8 cellular contexts compared by ENCODE assay signal in the genomic region with DNA sequence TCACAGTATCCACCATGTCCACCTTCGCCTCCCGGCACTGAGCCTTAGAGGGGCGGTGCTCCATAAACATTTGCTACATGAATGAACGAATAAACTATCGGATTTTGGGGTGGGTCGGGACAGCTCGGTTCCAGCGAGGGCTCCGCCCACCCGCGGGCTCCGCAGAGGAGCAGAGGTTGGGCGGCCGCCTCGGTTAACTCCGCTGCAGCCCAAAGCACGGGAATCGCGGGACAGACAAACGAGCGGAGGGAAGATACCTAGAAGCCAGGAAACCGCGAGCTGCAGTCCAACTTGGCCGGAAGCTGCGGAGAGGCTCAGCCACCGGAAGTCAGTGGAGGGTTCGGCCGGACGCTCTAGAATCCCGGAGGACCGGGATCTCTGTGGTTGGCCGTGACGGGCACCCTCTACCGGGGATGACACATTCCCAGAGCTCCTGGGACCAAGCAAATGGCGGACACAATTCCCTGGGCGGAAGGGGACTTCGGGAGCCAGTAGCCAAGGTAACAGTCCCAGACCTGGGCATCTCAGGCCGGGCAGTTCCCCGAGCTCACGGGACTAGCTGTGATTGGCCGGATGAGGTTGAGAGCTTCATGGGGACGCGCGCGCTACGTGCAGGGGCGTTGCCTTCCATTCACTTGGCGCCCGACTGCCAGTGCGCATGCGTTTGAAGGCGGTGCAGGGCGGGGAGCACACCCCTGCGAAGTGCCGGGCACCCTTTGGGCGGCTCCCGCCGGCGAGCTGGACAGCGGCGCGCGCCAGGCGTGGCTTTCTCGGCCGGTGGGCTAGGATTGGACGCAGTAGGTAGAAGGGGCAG. TPM values are rescaled to one million over a fixed set of nuclear protein-coding genes. Genes with fewer than 3 reads are reported as not detected.
DNase-seq lines count a peak whose midpoint lies in the region; FAIRE-seq and TF ChIP-seq lines count a peak whose summit lies in the region.

No MANE protein-coding gene starts in this region.

- H3K9me3 Mint-ChIP-seq in activated T-helper 1 cell treated with anti-CD3 and anti-CD28 coated beads, Interleukin-12 subunit alpha, Interleukin-12 subunit beta, Interleukin-2, Interleukin-4 antibody, amounts not matched to agents 30 ng/mL and 10 ng/mL and 1 ng/mL, durations not matched to agents 14 hours and 24 hours and 36 hours, result no peaks in the 10 kb centered on the region

- H4K20me1 ChIP-seq in DOHH2 (ENCODE audit: control insufficient read depth, insufficient read depth, low read depth, low read length) (no peaks in the 10 kb centered on the region), GM23248 (ENCODE audit: insufficient read depth) (no peaks in the 10 kb centered on the region), Karpas-422 (ENCODE audit: insufficient read depth, low read depth, low read length) (no peaks in the 10 kb centered on the region)

- H2AFZ ChIP-seq in GM23248, result peak overlapping the region; percentile 94
- H2AFZ ChIP-seq in Karpas-422 (ENCODE audit: low read length), result peak overlapping the region; percentile 84

- H3K27me3 Mint-ChIP-seq in activated T-helper 1 cell treated with anti-CD3 and anti-CD28 coated beads, Interleukin-12 subunit alpha, Interleukin-12 subunit beta, Interleukin-2, Interleukin-4 antibody, amounts not matched to agents 30 ng/mL and 10 ng/mL and 1 ng/mL, durations not matched to agents 14 hours and 24 hours and 36 hours (ENCODE audit: insufficient read depth), result no peaks in the 10 kb centered on the region

- H3K79me2 ChIP-seq in DOHH2 (ENCODE audit: control insufficient read depth, low read length) (peaks cover 14% of the 10 kb centered on the region), GM23248 (ENCODE audit: insufficient read depth) (peaks cover 55% of the 10 kb centered on the region), Karpas-422 (ENCODE audit: low read length) (peaks cover 20% of the 10 kb centered on the region)

- peak in 3 of 4 donors; percentile 54 to 76 (median 63) for TF ChIP-seq POLR2A in esophagus squamous epithelium (IDR thresholded peaks at IDR 0.05)

- 1 to 2% methylated on average over 65 of the region's 67 CpGs for WGBS in GM23248 (ENCODE audit: low coverage in 1 of 2, low lambda C conversion rate in 2 of 2, missing lambda C conversion rate in 2 of 2), 2 experiments
- 0 to 5% methylated on average over 12 to 26 of the region's 67 CpGs for WGBS in esophagus squamous epithelium, 2 donors

- peak overlapping the region; percentile 98 for H3K4me3 Mint-ChIP-seq in activated T-helper 1 cell treated with anti-CD3 and anti-CD28 coated beads, Interleukin-12 subunit alpha, Interleukin-12 subunit beta, Interleukin-2, Interleukin-4 antibody, amounts not matched to agents 30 ng/mL and 10 ng/mL and 1 ng/mL, durations not matched to agents 14 hours and 24 hours and 36 hours

- H3K4me1 Mint-ChIP-seq in activated T-helper 1 cell treated with anti-CD3 and anti-CD28 coated beads, Interleukin-12 subunit alpha, Interleukin-12 subunit beta, Interleukin-2, Interleukin-4 antibody, amounts not matched to agents 30 ng/mL and 10 ng/mL and 1 ng/mL, durations not matched to agents 14 hours and 24 hours and 36 hours (ENCODE audit: low read depth), result peaks cover 36% of the 10 kb centered on the region

- peak overlapping the region; percentile 71 for H3K27ac ChIP-seq in DOHH2 (ENCODE audit: low read depth, low read length)
- H3K27ac ChIP-seq in GM23248, result peak overlapping the region; percentile 94
- H3K27ac ChIP-seq in Karpas-422 (ENCODE audit: low read length), result peak overlapping the region; percentile 72
- peak overlapping the region; percentile 90 to 99 (median 96) for H3K27ac ChIP-seq in esophagus squamous epithelium
- peak overlapping the region; percentile 96 for H3K27ac ChIP-seq in muscle layer of duodenum (ENCODE audit: low read length)

- H3K27ac Mint-ChIP-seq in activated T-helper 1 cell treated with anti-CD3 and anti-CD28 coated beads, Interleukin-12 subunit alpha, Interleukin-12 subunit beta, Interleukin-2, Interleukin-4 antibody, amounts not matched to agents 30 ng/mL and 10 ng/mL and 1 ng/mL, durations not matched to agents 14 hours and 24 hours and 36 hours, result peak overlapping the region; percentile 99

- H3K4me2 ChIP-seq in DOHH2 (ENCODE audit: low read length) (peak overlapping the region; percentile 84), GM23248 (ENCODE audit: unreplicated experiment) (peak overlapping the region; percentile 95), Karpas-422 (ENCODE audit: low read depth, low read length, poor library complexity, severe bottlenecking) (peak overlapping the region; percentile 84)

- peaks cover 9% of the 10 kb centered on the region for H3K4me1 ChIP-seq in DOHH2 (ENCODE audit: control insufficient read depth, low read length)
- peaks cover 14% of the 10 kb centered on the region for H3K4me1 ChIP-seq in GM23248 (ENCODE audit: insufficient read depth)
- H3K4me1 ChIP-seq in Karpas-422 (ENCODE audit: low read length), result peaks cover 18% of the 10 kb centered on the region
- peaks cover 13 to 62% (median 23%) of the 10 kb centered on the region in 3 donors for H3K4me1 ChIP-seq in esophagus squamous epithelium
- peaks cover 4 to 18% of the 10 kb centered on the region in 2 donors for H3K4me1 ChIP-seq in muscle layer of duodenum (ENCODE audit: control insufficient read depth in 1 of 2, insufficient read depth in 2 of 2, low read length in 2 of 2)

- peak overlapping the region; percentile 89 for H3K9ac ChIP-seq in GM23248
- peak overlapping the region; percentile 82 for H3K9ac ChIP-seq in Karpas-422 (ENCODE audit: low read length)

- intact Hi-C loops in activated T-helper 1 cell treated with anti-CD3 and anti-CD28 coated beads, Interleukin-12 subunit alpha, Interleukin-12 subunit beta, Interleukin-2, Interleukin-4 antibody, amounts not matched to agents 30 ng/mL and 10 ng/mL and 1 ng/mL, durations not matched to agents 14 hours and 24 hours and 36 hours (cut with micrococcal nuclease), result loop anchor here (1.0 to 5.0 kb wide), 7 partner anchors 16 to 1405 kb away; a partner anchor contains a TSS
- intact Hi-C loops in esophagus squamous epithelium (cut with DNase I), result loop anchor here (5.0 kb wide), 1 partner anchor 69 kb away; no protein-coding TSS in a partner anchor

- in situ Hi-C loops in GM23248 (cut with MboI), result no loop called here

- H3K36me3 ChIP-seq in DOHH2 (ENCODE audit: control insufficient read depth, low read length) (peaks cover 28% of the 10 kb centered on the region), GM23248 (ENCODE audit: low read depth) (peaks cover 16% of the 10 kb centered on the region; the same call in 1 of the 2 replicates), Karpas-422 (ENCODE audit: insufficient read depth, low read length) (0 out of 2 replicates have a peak, but pooled peaks cover 3% of the 10 kb centered on the region), esophagus squamous epithelium (peaks cover 15 to 38% (median 18%) of the 10 kb centered on the region in 3 donors), muscle layer of duodenum (ENCODE audit: control insufficient read depth in 1 of 2, insufficient read depth in 2 of 2, low read length in 2 of 2) (peaks cover 16 to 34% of the 10 kb centered on the region in 2 donors)

- H3K4me3 ChIP-seq in DOHH2 (ENCODE audit: low read length) (peak overlapping the region; percentile 88), GM23248 (peak overlapping the region; percentile 94), Karpas-422 (ENCODE audit: low read length) (peak overlapping the region; percentile 69), esophagus squamous epithelium (peak overlapping the region; percentile 59 to 89 (median 75)), muscle layer of duodenum (ENCODE audit: low read depth in 1 of 2, low read length in 2 of 2) (peak overlapping the region; percentile 81 to 88)

- no peak for TF ChIP-seq CTCF in DOHH2 (IDR thresholded peaks at IDR 0.05; ENCODE audit: low read depth, low read length, poor library complexity, severe bottlenecking)
- TF ChIP-seq CTCF in esophagus squamous epithelium (IDR thresholded peaks at IDR 0.05), result peak in 2 of 6 experiments; percentile 4 to 23

- H3K27me3 ChIP-seq in DOHH2 (ENCODE audit: control insufficient read depth, low read length), result no peaks in the 10 kb centered on the region
- no peaks in the 10 kb centered on the region for H3K27me3 ChIP-seq in GM23248 (replicated peaks; ENCODE audit: insufficient read depth)
- H3K27me3 ChIP-seq in Karpas-422 (ENCODE audit: low read length), result no peaks in the 10 kb centered on the region
- no peaks in the 10 kb centered on the region for H3K27me3 ChIP-seq in esophagus squamous epithelium
- no peaks in the 10 kb centered on the region for H3K27me3 ChIP-seq in muscle layer of duodenum (ENCODE audit: low read depth, low read length)

- peak; percentile 83 for FAIRE-seq in RCC 7860 (lab: Jason Lieb, UNC)

- peaks cover 11% of the 10 kb centered on the region for H3K36me3 Mint-ChIP-seq in activated T-helper 1 cell treated with anti-CD3 and anti-CD28 coated beads, Interleukin-12 subunit alpha, Interleukin-12 subunit beta, Interleukin-2, Interleukin-4 antibody, amounts not matched to agents 30 ng/mL and 10 ng/mL and 1 ng/mL, durations not matched to agents 14 hours and 24 hours and 36 hours (ENCODE audit: low read depth)

- DNase-seq in GM23248 (peak; percentile 99), Karpas-422 (peak; percentile 99), RCC 7860 (ENCODE audit: low spot score) (peak; percentile 96), esophagus squamous epithelium (lab: John Stamatoyannopoulos, UW) (peak; percentile 93)
- peak; percentile 98 for DNase-seq in activated T-helper 1 cell treated with anti-CD3 and anti-CD28 coated beads, Interleukin-12 subunit alpha, Interleukin-12 subunit beta, Interleukin-2, Interleukin-4 antibody, amounts not matched to agents 30 ng/mL and 10 ng/mL and 1 ng/mL, durations not matched to agents 14 hours and 24 hours and 36 hours (ENCODE audit: low spot score)
- DNase-seq in stimulated activated CD8-positive, alpha-beta memory T cell treated with anti-CD3 and anti-CD28 coated beads, Interleukin-7, amount 100 ng/mL, for 24 hours (ENCODE audit: low read depth), result peak; percentile 88

- H3F3A ChIP-seq in DOHH2 (ENCODE audit: control insufficient read depth, insufficient read depth) (peaks cover 11% of the 10 kb centered on the region), GM23248 (ENCODE audit: insufficient read depth) (peaks cover 22% of the 10 kb centered on the region)

- H3K9me2 ChIP-seq in DOHH2 (replicated peaks; ENCODE audit: control insufficient read depth, low read length) (no peaks in the 10 kb centered on the region), GM23248 (ENCODE audit: insufficient read depth) (no peaks in the 10 kb centered on the region), Karpas-422 (replicated peaks; ENCODE audit: insufficient read depth, low read length) (no peaks in the 10 kb centered on the region)

- H3K9me3 ChIP-seq in DOHH2 (ENCODE audit: control insufficient read depth, insufficient read depth, low read length), result no peaks in the 10 kb centered on the region
- no peaks in the 10 kb centered on the region for H3K9me3 ChIP-seq in GM23248 (ENCODE audit: low read depth)
- H3K9me3 ChIP-seq in Karpas-422 (ENCODE audit: low read length), result no peaks in the 10 kb centered on the region
- no peaks in the 10 kb centered on the region for H3K9me3 ChIP-seq in esophagus squamous epithelium
- no peaks in the 10 kb centered on the region for H3K9me3 ChIP-seq in muscle layer of duodenum (ENCODE audit: control insufficient read depth in 1 of 2, low read length in 2 of 2)

RNA-seq across cellular contexts. Expression of a gene that starts 0.5 kb away (rescaled TPM):
- 11.3 and 21.2 TPM in 2 replicates for total RNA-seq in GM23248 (2014; rRNA removed; shearing (Covaris generic))
- polyA plus RNA-seq in GM23248 (2016; fragmentation: Nextera tagmentation; extraction: Ambion mirVana), result 25.7 and 28.6 TPM in 2 replicates
- total RNA-seq in Karpas-422 (2014; rRNA removed; shearing (Covaris generic); ENCODE audit: low replicate concordance), result 4.1 and 7.8 TPM in 2 replicates
- total RNA-seq in activated T-helper 1 cell treated with anti-CD3 and anti-CD28 coated beads, Interleukin-12 subunit alpha, Interleukin-12 subunit beta, Interleukin-2, Interleukin-4 antibody, amounts not matched to agents 30 ng/mL and 10 ng/mL and 1 ng/mL, durations not matched to agents 14 hours and 24 hours and 36 hours, result 17.2 and 20.7 TPM in 2 replicates
- total RNA-seq in esophagus squamous epithelium, result 10 to 100 TPM; 22.6 to 39.7 (median 28.1) TPM

RNA-seq across cellular contexts. Expression of a gene that starts 9.2 kb away (rescaled TPM):
- 79.0 and 97.8 TPM in 2 replicates for total RNA-seq in GM23248 (2014; rRNA removed; shearing (Covaris generic))
- 155 and 156 TPM in 2 replicates for polyA plus RNA-seq in GM23248 (2016; fragmentation: Nextera tagmentation; extraction: Ambion mirVana)
- total RNA-seq in Karpas-422 (2014; rRNA removed; shearing (Covaris generic); ENCODE audit: low replicate concordance), result 0.15 TPM in 1 of 2 replicates, not detected in the other
- total RNA-seq in activated T-helper 1 cell treated with anti-CD3 and anti-CD28 coated beads, Interleukin-12 subunit alpha, Interleukin-12 subunit beta, Interleukin-2, Interleukin-4 antibody, amounts not matched to agents 30 ng/mL and 10 ng/mL and 1 ng/mL, durations not matched to agents 14 hours and 24 hours and 36 hours, result not detected in 2 replicates
- 100 to 1,000 TPM in 1 of 4 donors, 10 to 100 TPM in 2, 1 to 10 TPM in 1; 4.3 to 365 (median 21.6) TPM for total RNA-seq in esophagus squamous epithelium

RNA-seq across cellular contexts. Expression of a gene that starts 15.3 kb away (rescaled TPM):
- 14.9 and 15.5 TPM in 2 replicates for total RNA-seq in GM23248 (2014; rRNA removed; shearing (Covaris generic))
- 24.4 and 25.2 TPM in 2 replicates for polyA plus RNA-seq in GM23248 (2016; fragmentation: Nextera tagmentation; extraction: Ambion mirVana)
- 22.1 and 29.1 TPM in 2 replicates for total RNA-seq in Karpas-422 (2014; rRNA removed; shearing (Covaris generic); ENCODE audit: low replicate concordance)
- total RNA-seq in activated T-helper 1 cell treated with anti-CD3 and anti-CD28 coated beads, Interleukin-12 subunit alpha, Interleukin-12 subunit beta, Interleukin-2, Interleukin-4 antibody, amounts not matched to agents 30 ng/mL and 10 ng/mL and 1 ng/mL, durations not matched to agents 14 hours and 24 hours and 36 hours, result 4.3 and 5.6 TPM in 2 replicates
- total RNA-seq in esophagus squamous epithelium, result 10 to 100 TPM in 3 of 4 donors, 1 to 10 TPM in 1; 9.2 to 24.5 (median 13.0) TPM

RNA-seq across cellular contexts. Expression of a gene that starts 33.2 kb away (rescaled TPM):
- 7.8 and 9.1 TPM in 2 replicates for total RNA-seq in GM23248 (2014; rRNA removed; shearing (Covaris generic))
- 0.75 and 0.83 TPM in 2 replicates for polyA plus RNA-seq in GM23248 (2016; fragmentation: Nextera tagmentation; extraction: Ambion mirVana)
- total RNA-seq in Karpas-422 (2014; rRNA removed; shearing (Covaris generic); ENCODE audit: low replicate concordance), result 0.07 TPM in 1 of 2 replicates, not detected in the other
- total RNA-seq in activated T-helper 1 cell treated with anti-CD3 and anti-CD28 coated beads, Interleukin-12 subunit alpha, Interleukin-12 subunit beta, Interleukin-2, Interleukin-4 antibody, amounts not matched to agents 30 ng/mL and 10 ng/mL and 1 ng/mL, durations not matched to agents 14 hours and 24 hours and 36 hours, result not detected in 2 replicates
- total RNA-seq in esophagus squamous epithelium, result 1 to 10 TPM in 1 of 4 donors, under 1 TPM in 2, not detected in 1; 0.45 to 1.5 (median 0.92) TPM

Comparison
In these comparisons a context has a peak if more than half of its experiments do, and no peak if none do; other contexts are left out.
1. Peak in every context shown above with its lines: DNase-seq, H3K4me3 ChIP-seq and H3K27ac ChIP-seq.